ENCODE assay signal across 8 cellular contexts in the genomic region with DNA sequence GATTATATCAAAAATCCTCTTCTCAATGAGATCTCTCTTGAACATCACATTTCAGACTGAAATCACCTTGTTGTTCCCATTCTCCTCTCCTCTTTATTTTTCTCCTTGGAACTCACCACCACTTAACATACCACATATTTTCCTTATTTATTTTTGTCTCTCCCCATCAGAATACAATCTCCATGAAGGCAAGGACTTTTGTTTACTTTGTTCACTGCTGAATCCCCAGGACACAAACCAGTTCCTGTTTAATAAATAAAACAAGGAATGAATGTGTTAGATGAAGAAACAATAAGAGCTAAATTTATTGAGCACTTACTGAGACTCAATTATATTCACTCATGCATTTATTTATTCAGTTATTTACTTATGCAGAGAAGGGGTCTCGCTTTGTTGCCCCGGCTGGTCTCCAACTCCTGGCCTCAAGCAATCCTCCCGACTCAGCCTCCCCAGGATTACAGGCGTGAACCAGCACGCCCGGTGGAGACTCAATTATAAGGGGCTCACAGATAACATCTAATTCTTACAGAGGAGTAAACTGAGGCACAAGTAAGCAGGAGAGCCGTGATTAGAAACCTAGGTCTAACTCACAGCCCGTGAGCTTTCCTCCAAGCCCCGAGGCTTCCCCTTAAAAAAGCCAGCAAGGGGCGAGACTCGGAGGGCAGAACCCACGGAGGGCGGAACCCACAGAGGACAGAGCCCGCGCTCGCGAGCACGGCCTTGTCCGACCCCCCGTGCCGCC. TPM values are rescaled to one million over a fixed set of nuclear protein-coding genes. Genes with fewer than 3 reads are reported as not detected.
DNase-seq lines count a peak whose midpoint lies in the region; ATAC-seq and TF ChIP-seq lines count a peak whose summit lies in the region.

No MANE protein-coding gene starts in this region.

- no peaks in the 10 kb centered on the region for H3K27me3 Mint-ChIP-seq in dendritic cell treated with granulocyte-macrophage colony-stimulating factor and Interleukin-4, amounts not matched to agents 40 ng/mL and 50 ng/mL, for 4 days
- no peaks in the 10 kb centered on the region for H3K27me3 Mint-ChIP-seq in naive thymus-derived CD8-positive, alpha-beta T cell

- H3K4me3 Mint-ChIP-seq in dendritic cell treated with granulocyte-macrophage colony-stimulating factor and Interleukin-4, amounts not matched to agents 40 ng/mL and 50 ng/mL, for 4 days, result peak overlapping the region; percentile 81
- H3K4me3 Mint-ChIP-seq in naive thymus-derived CD8-positive, alpha-beta T cell, result peak overlapping the region; percentile 89 to 99 (median 93)

- TF ChIP-seq CTCF in AG10803 (conservative IDR thresholded peaks at IDR 0.05; ENCODE audit: low read length), result no peak

- peak overlapping the region; percentile 87 for H3K27ac Mint-ChIP-seq in dendritic cell treated with granulocyte-macrophage colony-stimulating factor and Interleukin-4, amounts not matched to agents 40 ng/mL and 50 ng/mL, for 4 days
- peak overlapping the region; percentile 64 to 96 (median 92) for H3K27ac Mint-ChIP-seq in naive thymus-derived CD8-positive, alpha-beta T cell

- peaks cover 42% of the 10 kb centered on the region for H3K4me1 Mint-ChIP-seq in dendritic cell treated with granulocyte-macrophage colony-stimulating factor and Interleukin-4, amounts not matched to agents 40 ng/mL and 50 ng/mL, for 4 days (ENCODE audit: low read depth)
- peaks cover 17 to 50% (median 46%) of the 10 kb centered on the region in 4 donors for H3K4me1 Mint-ChIP-seq in naive thymus-derived CD8-positive, alpha-beta T cell

- intact Hi-C loops in dendritic cell treated with granulocyte-macrophage colony-stimulating factor and Interleukin-4, amounts not matched to agents 40 ng/mL and 50 ng/mL, for 4 days (cut with micrococcal nuclease), result loop anchor here (2.0 kb wide), 1 partner anchor 44 kb away; no protein-coding TSS in a partner anchor

- POLR2A ChIA-PET in naive thymus-derived CD8-positive, alpha-beta T cell (lab: Charles Lee), result interaction anchor here (0.6 to 1.5 kb wide), 5 partner anchors 100 to 606 kb away, joined by 3 to 7 read pairs (median 4); a partner anchor contains a TSS

- peaks cover 35% of the 10 kb centered on the region for H3K36me3 Mint-ChIP-seq in dendritic cell treated with granulocyte-macrophage colony-stimulating factor and Interleukin-4, amounts not matched to agents 40 ng/mL and 50 ng/mL, for 4 days (ENCODE audit: low read depth)
- H3K36me3 Mint-ChIP-seq in naive thymus-derived CD8-positive, alpha-beta T cell, result peaks cover 0 to 24% (median 13%) of the 10 kb centered on the region in 3 donors

- no peaks in the 10 kb centered on the region for H3K9me3 Mint-ChIP-seq in dendritic cell treated with granulocyte-macrophage colony-stimulating factor and Interleukin-4, amounts not matched to agents 40 ng/mL and 50 ng/mL, for 4 days
- H3K9me3 Mint-ChIP-seq in naive thymus-derived CD8-positive, alpha-beta T cell, result no peaks in the 10 kb centered on the region

- ATAC-seq in naive thymus-derived CD8-positive, alpha-beta T cell, result no peak
- ATAC-seq in HG02884 (IDR thresholded peaks at IDR 0.05; ENCODE audit: unreplicated experiment) (no peak), HG02938 (IDR thresholded peaks at IDR 0.05; ENCODE audit: unreplicated experiment) (no peak)

- TF ChIP-seq POLR2A in erythroblast (IDR thresholded peaks at IDR 0.05; ENCODE audit: low read length), result no peak

- peak overlapping the region; percentile 79 for H3K4me3 ChIP-seq in AG10803 (ENCODE audit: low read length)

- no peak for DNase-seq in AG10803 (ENCODE audit: low read depth)
- DNase-seq in NAMALWA (ENCODE audit: low spot score), result peak; percentile 11
- peak in 1 of 10 donors; percentile 5 for DNase-seq in naive thymus-derived CD8-positive, alpha-beta T cell
- DNase-seq in cerebellar nuclear complex (lab: John Stamatoyannopoulos, UW), result no peak
- DNase-seq in erythroblast (lab: John Stamatoyannopoulos, UW), result no peak

RNA-seq across cellular contexts. Expression of a gene that starts 0.6 kb away (rescaled TPM):
- total RNA-seq in naive thymus-derived CD8-positive, alpha-beta T cell, result 10 to 100 TPM; 15.9 to 19.3 TPM
- polyA plus RNA-seq in naive thymus-derived CD8-positive, alpha-beta T cell, result 10 to 100 TPM; 10.1 to 13.1 (median 11.1) TPM
